13 cellular contexts compared by ENCODE assay signal in the genomic region with DNA sequence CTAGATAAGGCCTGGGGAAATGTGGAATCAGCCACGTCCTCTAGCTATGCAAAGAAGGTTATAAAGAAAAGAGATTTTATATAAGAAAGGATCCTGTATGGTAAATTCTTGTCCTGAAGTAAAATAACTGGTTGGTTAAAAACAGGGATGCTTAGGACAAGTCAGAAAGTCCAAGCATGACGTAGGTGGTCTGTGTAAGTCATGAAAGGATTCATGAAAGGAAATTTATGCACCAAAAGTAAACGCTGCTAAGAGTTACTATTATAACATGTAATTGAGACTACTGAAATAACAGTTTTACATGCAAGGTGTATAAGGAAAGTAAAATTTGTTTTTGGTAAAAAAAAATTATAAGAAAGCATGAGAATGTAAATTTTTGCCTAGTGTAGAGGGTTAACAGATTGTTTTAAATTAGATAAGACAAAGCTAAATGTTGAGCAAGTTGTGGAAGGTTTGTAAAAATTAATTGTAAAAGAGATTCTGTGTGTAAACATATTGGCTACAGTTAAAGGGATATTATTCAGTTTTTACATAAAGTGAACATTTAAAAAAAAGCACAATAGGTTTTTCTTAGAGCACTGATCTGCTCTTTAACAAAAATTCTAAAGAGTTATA. TPM values are rescaled to one million over a fixed set of nuclear protein-coding genes. Genes with fewer than 3 reads are reported as not detected.
DNase-seq lines count a peak whose midpoint lies in the region; ATAC-seq and TF ChIP-seq lines count a peak whose summit lies in the region.
"Had no signal": no experiment of that assay in that cellular context is flagged by ENCODE, and none has a peak within 500 bp of the region (broad histone marks: within the 10 kb centered on the region; RNA-seq: fewer than 3 reads in every experiment).

No MANE protein-coding gene starts in this region.

- no peaks in the 10 kb centered on the region for H3K4me1 ChIP-seq in effector memory CD4-positive, alpha-beta T cell (ENCODE audit: control insufficient read depth, insufficient read depth, low read length, poor library complexity, severe bottlenecking)
- H3K4me1 ChIP-seq: esophagus muscularis mucosa had no signal

- POLR2A ChIA-PET in activated CD8-positive, alpha-beta T cell treated with anti-CD3 and anti-CD28 coated beads for 36 hours (lab: Charles Lee): no interaction called here
- POLR2A ChIA-PET in activated CD8-positive, alpha-beta T cell treated with anti-CD3 and anti-CD28 coated beads, Interleukin-2, amount 10 ng/mL, durations not matched to agents 7 days and 5 days (lab: Charles Lee): no interaction called here

- no peaks in the 10 kb centered on the region for H3K9me3 ChIP-seq in effector memory CD4-positive, alpha-beta T cell (ENCODE audit: control insufficient read depth, low read length)

- no peak overlapping the region for H3K4me3 ChIP-seq in effector memory CD4-positive, alpha-beta T cell (ENCODE audit: insufficient read depth, low read depth, low read length, poor library complexity, severe bottlenecking)
- H3K4me3 ChIP-seq: esophagus muscularis mucosa had no signal

- H3K27me3 Mint-ChIP-seq in activated CD8-positive, alpha-beta T cell treated with anti-CD3 and anti-CD28 coated beads for 36 hours: no peaks in the 10 kb centered on the region
- no peaks in the 10 kb centered on the region for H3K27me3 Mint-ChIP-seq in activated CD8-positive, alpha-beta T cell treated with anti-CD3 and anti-CD28 coated beads, Interleukin-2, amount 10 ng/mL, durations not matched to agents 7 days and 5 days (ENCODE audit: low read depth)
- H3K27me3 Mint-ChIP-seq: activated naive CD4-positive, alpha-beta T cell treated with anti-CD3 and anti-CD28 coated beads, Interleukin-2, amount 10 ng/mL, durations not matched to agents 7 days and 5 days; central memory CD8-positive, alpha-beta T cell had no signal

- no peaks in the 10 kb centered on the region for H3K36me3 ChIP-seq in effector memory CD4-positive, alpha-beta T cell (ENCODE audit: control insufficient read depth, insufficient read depth, low read length)

- TF ChIP-seq CTCF in activated CD8-positive, alpha-beta T cell treated with anti-CD3 and anti-CD28 coated beads for 36 hours (IDR thresholded peaks at IDR 0.05): no peak

- H3K27me3 ChIP-seq in effector memory CD4-positive, alpha-beta T cell (replicated peaks; ENCODE audit: control insufficient read depth, insufficient read depth, low read length, poor library complexity, severe bottlenecking): no peaks in the 10 kb centered on the region
- H3K27me3 ChIP-seq: esophagus muscularis mucosa had no signal

- H3K27ac Mint-ChIP-seq in activated CD8-positive, alpha-beta T cell treated with anti-CD3 and anti-CD28 coated beads for 36 hours: no peak overlapping the region
- no peak overlapping the region for H3K27ac Mint-ChIP-seq in activated CD8-positive, alpha-beta T cell treated with anti-CD3 and anti-CD28 coated beads, Interleukin-2, amount 10 ng/mL, durations not matched to agents 7 days and 5 days
- H3K27ac Mint-ChIP-seq: activated naive CD4-positive, alpha-beta T cell treated with anti-CD3 and anti-CD28 coated beads, Interleukin-2, amount 10 ng/mL, durations not matched to agents 7 days and 5 days had no signal

- peaks cover 26% of the 10 kb centered on the region for H3K9me3 Mint-ChIP-seq in activated CD8-positive, alpha-beta T cell treated with anti-CD3 and anti-CD28 coated beads for 36 hours
- H3K9me3 Mint-ChIP-seq in activated CD8-positive, alpha-beta T cell treated with anti-CD3 and anti-CD28 coated beads, Interleukin-2, amount 10 ng/mL, durations not matched to agents 7 days and 5 days (ENCODE audit: insufficient read depth): peaks cover 37% of the 10 kb centered on the region

- CTCF ChIA-PET in activated CD8-positive, alpha-beta T cell treated with anti-CD3 and anti-CD28 coated beads for 36 hours (lab: Charles Lee): interaction anchor here (1.9 kb wide), 1 partner anchor 10 kb away, joined by 4 read pairs; no protein-coding TSS in a partner anchor
- CTCF ChIA-PET in activated CD8-positive, alpha-beta T cell treated with anti-CD3 and anti-CD28 coated beads, Interleukin-2, amount 10 ng/mL, durations not matched to agents 7 days and 5 days (lab: Charles Lee): no interaction called here

- no peak overlapping the region for H3K4me3 Mint-ChIP-seq in activated CD8-positive, alpha-beta T cell treated with anti-CD3 and anti-CD28 coated beads for 36 hours
- H3K4me3 Mint-ChIP-seq in activated CD8-positive, alpha-beta T cell treated with anti-CD3 and anti-CD28 coated beads, Interleukin-2, amount 10 ng/mL, durations not matched to agents 7 days and 5 days: no peak overlapping the region
- H3K4me3 Mint-ChIP-seq: activated naive CD4-positive, alpha-beta T cell treated with anti-CD3 and anti-CD28 coated beads, Interleukin-2, amount 10 ng/mL, durations not matched to agents 7 days and 5 days; central memory CD8-positive, alpha-beta T cell had no signal

- no peak for ATAC-seq in activated CD8-positive, alpha-beta T cell treated with anti-CD3 and anti-CD28 coated beads for 36 hours
- no peak for ATAC-seq in activated CD8-positive, alpha-beta T cell treated with anti-CD3 and anti-CD28 coated beads, Interleukin-2, amount 10 ng/mL, durations not matched to agents 7 days and 5 days
- ATAC-seq: Right ventricle myocardium inferior had no signal

- intact Hi-C loops in activated CD8-positive, alpha-beta T cell treated with anti-CD3 and anti-CD28 coated beads for 36 hours (cut with micrococcal nuclease): no loop called here

- H3K36me3 Mint-ChIP-seq in activated CD8-positive, alpha-beta T cell treated with anti-CD3 and anti-CD28 coated beads for 36 hours (ENCODE audit: low read depth): peaks cover 41% of the 10 kb centered on the region
- H3K36me3 Mint-ChIP-seq in activated CD8-positive, alpha-beta T cell treated with anti-CD3 and anti-CD28 coated beads, Interleukin-2, amount 10 ng/mL, durations not matched to agents 7 days and 5 days (ENCODE audit: low read depth): peaks cover 32% of the 10 kb centered on the region

- peaks cover 5% of the 10 kb centered on the region for H3K4me1 Mint-ChIP-seq in activated CD8-positive, alpha-beta T cell treated with anti-CD3 and anti-CD28 coated beads for 36 hours (ENCODE audit: low read depth)
- no peaks in the 10 kb centered on the region for H3K4me1 Mint-ChIP-seq in activated CD8-positive, alpha-beta T cell treated with anti-CD3 and anti-CD28 coated beads, Interleukin-2, amount 10 ng/mL, durations not matched to agents 7 days and 5 days (ENCODE audit: low read depth)
- H3K4me1 Mint-ChIP-seq: activated naive CD4-positive, alpha-beta T cell treated with anti-CD3 and anti-CD28 coated beads, Interleukin-2, amount 10 ng/mL, durations not matched to agents 7 days and 5 days; central memory CD8-positive, alpha-beta T cell had no signal

- DNase-seq in activated CD8-positive, alpha-beta T cell treated with anti-CD3 and anti-CD28 coated beads for 36 hours: peak; percentile 29
- DNase-seq in activated CD8-positive, alpha-beta T cell treated with anti-CD3 and anti-CD28 coated beads, Interleukin-2, amount 10 ng/mL, durations not matched to agents 7 days and 5 days: no peak
- DNase-seq in LHCN-M2 (ENCODE audit: low read depth) (peak; percentile 63), astrocyte of the hippocampus (ENCODE audit: low read depth, low spot score) (peak; percentile 5), myocyte (ENCODE audit: low read depth) (peak; percentile 19), NCI-H146 treated with DMSO at 0.1 percent for 48 hours (lab: John Stamatoyannopoulos, UW; ENCODE audit: unreplicated experiment) (no peak), CD1c-positive myeloid dendritic cell (ENCODE audit: extremely low spot score) (no peak)
- DNase-seq in effector memory CD4-positive, alpha-beta T cell: no peak
- DNase-seq: activated naive CD4-positive, alpha-beta T cell treated with anti-CD3 and anti-CD28 coated beads, Interleukin-2, amount 10 ng/mL, durations not matched to agents 7 days and 5 days; posterior cingulate gyrus had no signal

- no peak overlapping the region for H3K27ac ChIP-seq in effector memory CD4-positive, alpha-beta T cell (ENCODE audit: insufficient read depth, low read length, poor library complexity, severe bottlenecking)
- H3K27ac ChIP-seq: esophagus muscularis mucosa had no signal

RNA-seq across cellular contexts. Expression of a gene that starts 43.9 kb away (rescaled TPM):
- 10 to 100 TPM; 15.4 to 16.6 TPM for total RNA-seq in activated CD8-positive, alpha-beta T cell treated with anti-CD3 and anti-CD28 coated beads for 36 hours
- total RNA-seq in activated CD8-positive, alpha-beta T cell treated with anti-CD3 and anti-CD28 coated beads, Interleukin-2, amount 10 ng/mL, durations not matched to agents 7 days and 5 days: 10 to 100 TPM; 22.5 to 23.2 TPM
- total RNA-seq in LHCN-M2 (2014; rRNA removed) (46.2 and 53.7 TPM in 2 replicates), myocyte (36.5 and 42.9 TPM in 2 replicates)
- polyA plus RNA-seq in LHCN-M2 (2012): 21.7 TPM
- 24.1 TPM for polyA plus RNA-seq in myocyte (2012)

Comparison
In these comparisons a context has a peak if more than half of its experiments do, and no peak if none do; other contexts are left out.
1. DNase-seq: peak in activated CD8-positive, alpha-beta T cell treated with anti-CD3 and anti-CD28 coated beads for 36 hours (single experiment), LHCN-M2 (single experiment), astrocyte of the hippocampus (single experiment) and myocyte (single experiment); none in activated CD8-positive, alpha-beta T cell treated with anti-CD3 and anti-CD28 coated beads, Interleukin-2, amount 10 ng/mL, durations not matched to agents 7 days and 5 days (single experiment), NCI-H146 treated with DMSO at 0.1 percent for 48 hours (single experiment), CD1c-positive myeloid dendritic cell (single experiment) and effector memory CD4-positive, alpha-beta T cell (0 of 3).